35 cellular contexts compared by ENCODE assay signal in the genomic region with DNA sequence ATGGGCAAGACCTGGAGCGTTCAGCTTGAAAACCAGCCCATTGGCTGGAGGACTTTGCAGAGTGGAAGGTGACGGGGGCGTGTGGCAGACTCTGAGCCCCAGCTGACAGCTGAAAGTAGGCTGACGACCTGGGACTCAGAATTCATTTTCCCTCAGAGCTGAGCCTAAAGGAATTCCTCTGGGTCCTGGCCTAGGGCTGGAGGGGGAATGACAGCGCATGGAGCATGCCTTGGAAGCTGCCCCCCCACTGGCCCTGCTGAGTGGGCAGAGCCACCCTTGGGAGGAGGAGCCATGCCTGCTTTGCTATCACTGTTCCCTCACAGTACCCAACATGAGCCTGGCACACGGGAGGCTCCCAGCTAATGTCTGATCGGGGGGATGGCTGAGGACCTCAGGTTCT. TPM values are rescaled to one million over a fixed set of nuclear protein-coding genes. Genes with fewer than 3 reads are reported as not detected.
"Had no signal": no experiment of that assay in that cellular context is flagged by ENCODE, and none has a peak within 500 bp of the region (broad histone marks: within the 10 kb centered on the region; RNA-seq: fewer than 3 reads in every experiment).

No MANE protein-coding gene starts in this region.

- H3K4me1 ChIP-seq: heart left ventricle, suprapubic skin, upper lobe of right lung, uterus had no signal

- H3K9me3 ChIP-seq: gastrocnemius medialis, heart left ventricle, mucosa of descending colon, ovary, psoas muscle, suprapubic skin, transverse colon, upper lobe of right lung, uterus had no signal

- H3K4me1 Mint-ChIP-seq: endodermal cell; naive thymus-derived CD4-positive, alpha-beta T cell; stimulated activated naive CD8-positive, alpha-beta T cell treated with anti-CD3 and anti-CD28 coated beads, Interleukin-15, amount 100 ng/mL, for 72 hours had no signal

- H3K4me3 Mint-ChIP-seq: dendritic cell treated with granulocyte-macrophage colony-stimulating factor and Interleukin-4, amounts not matched to agents 40 ng/mL and 50 ng/mL, for 4 days; endodermal cell; mesothelial cell of epicardium; naive thymus-derived CD4-positive, alpha-beta T cell; nephron; neural progenitor cell; stimulated activated naive CD8-positive, alpha-beta T cell treated with anti-CD3 and anti-CD28 coated beads, Interleukin-15, amount 100 ng/mL, for 72 hours had no signal

- H3K4me2 ChIP-seq: hepatocyte, neural progenitor cell had no signal

- H3K27me3 ChIP-seq: gastrocnemius medialis, hepatocyte, neural progenitor cell, ovary, transverse colon, upper lobe of right lung, uterus had no signal

- H3K9me3 Mint-ChIP-seq: dendritic cell treated with granulocyte-macrophage colony-stimulating factor and Interleukin-4, amounts not matched to agents 40 ng/mL and 50 ng/mL, for 4 days; mesothelial cell of epicardium; naive thymus-derived CD4-positive, alpha-beta T cell; nephron; stimulated activated naive CD8-positive, alpha-beta T cell treated with anti-CD3 and anti-CD28 coated beads, Interleukin-15, amount 100 ng/mL, for 72 hours had no signal

- H3K4me3 ChIP-seq: gastrocnemius medialis, heart left ventricle, hepatocyte, mucosa of descending colon, neural progenitor cell, ovary, psoas muscle, skin epidermis, suprapubic skin, transverse colon, upper lobe of right lung, uterus had no signal

- H3K36me3 Mint-ChIP-seq: mesothelial cell of epicardium; naive thymus-derived CD4-positive, alpha-beta T cell; neural progenitor cell had no signal

- H3K27ac Mint-ChIP-seq: dendritic cell treated with granulocyte-macrophage colony-stimulating factor and Interleukin-4, amounts not matched to agents 40 ng/mL and 50 ng/mL, for 4 days; endodermal cell; mesothelial cell of epicardium; naive thymus-derived CD4-positive, alpha-beta T cell; nephron; stimulated activated naive CD8-positive, alpha-beta T cell treated with anti-CD3 and anti-CD28 coated beads, Interleukin-15, amount 100 ng/mL, for 72 hours had no signal

- H3K27ac ChIP-seq: epithelial cell of prostate, gastrocnemius medialis, heart left ventricle, hepatocyte, neural progenitor cell, ovary, psoas muscle, skin epidermis, suprapubic skin, transverse colon, upper lobe of right lung, uterus had no signal

- DNase-seq: effector CD8-positive, alpha-beta T cell; endodermal cell; foreskin fibroblast; gastrocnemius medialis; heart left ventricle; kidney; mesenchymal stem cell; mucosa of descending colon; naive thymus-derived CD4-positive, alpha-beta T cell; nucleus accumbens; ovary; psoas muscle; right cardiac atrium; stimulated activated CD4-positive, alpha-beta T cell treated with anti-CD3 and anti-CD28 coated beads, Interleukin-12 subunit alpha, Interleukin-12 subunit beta, amount 100 ng/mL, for 4 hours; stimulated activated CD4-positive, alpha-beta T cell treated with anti-CD3 and anti-CD28 coated beads, Interleukin-1b, Interleukin-23, amount 100 ng/mL, for 48 hours; stimulated activated CD4-positive, alpha-beta T cell treated with anti-CD3 and anti-CD28 coated beads, Interleukin-4, amount 100 ng/mL, for 1 hour; stimulated activated CD8-positive, alpha-beta memory T cell treated with anti-CD3 and anti-CD28 coated beads, Interleukin-4, amount 100 ng/mL, for 48 hours; stimulated activated naive CD4-positive, alpha-beta T cell; stimulated activated naive CD8-positive, alpha-beta T cell treated with anti-CD3 and anti-CD28 coated beads, Interleukin-15, amount 100 ng/mL, for 72 hours; transverse colon; upper lobe of right lung; uterus had no signal

- H3K36me3 ChIP-seq: gastrocnemius medialis, heart left ventricle, neural progenitor cell, ovary, suprapubic skin, transverse colon, upper lobe of right lung, uterus had no signal

- H3K9ac ChIP-seq: neural progenitor cell had no signal

RNA-seq across cellular contexts. Expression of a gene that starts 25.4 kb away (rescaled TPM):
- total RNA-seq: endodermal cell had no signal
- polyA plus RNA-seq: naive thymus-derived CD4-positive, alpha-beta T cell had no signal

RNA-seq across cellular contexts. Expression of a gene that starts 56.7 kb away (rescaled TPM):
- total RNA-seq: endodermal cell; esophagus mucosa; glomerular endothelial cell; heart left ventricle; kidney; lower leg skin; lung microvascular endothelial cell; mesothelial cell of epicardium; mucosa of descending colon; naive thymus-derived CD4-positive, alpha-beta T cell; ovary; psoas muscle; renal cortical epithelial cell; right cardiac atrium; suprapubic skin; upper lobe of right lung; uterus had no signal
- polyA plus RNA-seq: heart left ventricle, ovary, psoas muscle, right cardiac atrium had no signal
